In genomic region chr9:98795970-98796363, GRCh38 we compare ENCODE assay signal across 8 cellular contexts. TPM values are rescaled to one million over a fixed set of nuclear protein-coding genes. Genes with fewer than 3 reads are reported as not detected.
DNase-seq lines count a peak whose midpoint lies in the region; ATAC-seq, FAIRE-seq and TF ChIP-seq lines count a peak whose summit lies in the region.

No MANE protein-coding gene starts in this region.

- DNase-seq in AG09309 (ENCODE audit: low read depth) = no peak
- DNase-seq in activated CD8-positive, alpha-beta memory T cell treated with anti-CD3 and anti-CD28 coated beads for 24 hours = peak; percentile 75
- DNase-seq in pancreas = peak in 4 of 6 donors; percentile 48 to 78 (median 68)
- no peak for DNase-seq in H4 (ENCODE audit: low spot score)
- DNase-seq in ACHN = no peak

- H3K4me3 ChIP-seq in AG09309 (ENCODE audit: control insufficient read depth, low read depth, low read length) (peak overlapping the region; percentile 45), gastroesophageal sphincter (peak overlapping the region; percentile 51 to 81), pancreas (peak overlapping the region; percentile 51 to 81 (median 61))

- H3K4me1 ChIP-seq in gastroesophageal sphincter (peaks cover 0 to 56% (median 7%) of the 10 kb centered on the region in 3 donors), pancreas (peaks cover 0 to 9% (median 0%) of the 10 kb centered on the region in 3 donors)

- H3K36me3 ChIP-seq in gastroesophageal sphincter = no peaks in the 10 kb centered on the region
- H3K36me3 ChIP-seq in pancreas = no peaks in the 10 kb centered on the region

- ATAC-seq in GM19025 (IDR thresholded peaks at IDR 0.05; ENCODE audit: low read depth, unreplicated experiment) (peak; percentile 27), HG03280 (IDR thresholded peaks at IDR 0.05; ENCODE audit: unreplicated experiment) (peak; percentile 36), gastroesophageal sphincter (peak; percentile 43), pancreas (peak; percentile 28 to 49 (median 31))

- H3K9me3 ChIP-seq in gastroesophageal sphincter = peaks cover 0 to 3% (median 0%) of the 10 kb centered on the region in 3 donors
- no peaks in the 10 kb centered on the region for H3K9me3 ChIP-seq in pancreas

- FAIRE-seq in pancreas (lab: Jason Lieb, UNC) = no peak

- H3K27ac ChIP-seq in gastroesophageal sphincter (peak overlapping the region in 3 of 4 donors; percentile 86 to 92 (median 90)), pancreas (peak overlapping the region in 1 of 4 donors; percentile 46)

- no peak for TF ChIP-seq EP300 in gastroesophageal sphincter (IDR thresholded peaks at IDR 0.05)

- TF ChIP-seq CTCF in AG09309 (IDR thresholded peaks at IDR 0.05; ENCODE audit: control insufficient read depth, insufficient read depth, low read depth, low read length, missing control alignments) (no peak), gastroesophageal sphincter (IDR thresholded peaks at IDR 0.05) (no peak), pancreas (IDR thresholded peaks at IDR 0.05) (no peak)

- in situ Hi-C loops in ACHN (cut with HindIII; ENCODE audit: low pct_ligation_motif_present, low pct_unique_long_range_greater_than_20kb, low sequenced_read_pairs) = no loop called here

- intact Hi-C loops in pancreas (cut with DNase I) = no loop called here

- 0% methylated on average over 1 to 10 of the region's 48 CpGs for WGBS in gastroesophageal sphincter (ENCODE audit: low coverage in 1 of 2), 2 donors
- 1% methylated on average over 32 to 48 of the region's 48 CpGs for WGBS in pancreas, 2 donors

- TF ChIP-seq POLR2A in gastroesophageal sphincter (IDR thresholded peaks at IDR 0.05) = no peak

- H3K27me3 ChIP-seq in gastroesophageal sphincter (no peaks in the 10 kb centered on the region), pancreas (no peaks in the 10 kb centered on the region)

RNA-seq across cellular contexts. Expression of gene ANKS6, which starts 0.4 kb away (rescaled TPM):
- total RNA-seq in gastroesophageal sphincter (10 to 100 TPM; 17.6 to 38.4 (median 22.8) TPM), pancreas (10 to 100 TPM; 10.6 to 17.6 (median 11.9) TPM)
- 10 to 100 TPM; 17.4 to 20.6 TPM for polyA plus RNA-seq in pancreas
- total RNA-seq in H4 (2014; rRNA removed; shearing (Covaris generic)) = 11.6 and 12.6 TPM in 2 replicates

RNA-seq across cellular contexts. Expression of gene GALNT12, which starts 11.5 kb away (rescaled TPM):
- total RNA-seq in gastroesophageal sphincter = 10 to 100 TPM; 13.7 to 34.6 (median 15.2) TPM
- 10 to 100 TPM in 3 of 6 donors, 1 to 10 TPM in 3; 8.7 to 12.2 (median 10.1) TPM for total RNA-seq in pancreas
- 1 to 10 TPM; 4.2 to 7.3 TPM for polyA plus RNA-seq in pancreas
- total RNA-seq in H4 (2014; rRNA removed; shearing (Covaris generic)) = 3.1 and 3.6 TPM in 2 replicates

Comparison
In these comparisons a context has a peak if more than half of its experiments do, and no peak if none do; other contexts are left out.
1. DNase-seq: peak in activated CD8-positive, alpha-beta memory T cell treated with anti-CD3 and anti-CD28 coated beads for 24 hours (single experiment) and pancreas (4 of 6); none in AG09309 (single experiment), H4 (single experiment) and ACHN (single experiment).
2. Peak in every context shown above with its lines, with median percentiles within 50 percentile points of each other: H3K4me3 ChIP-seq and ATAC-seq.